Comparison of ENCODE assay signal across 1 cellular context in the genomic region with DNA sequence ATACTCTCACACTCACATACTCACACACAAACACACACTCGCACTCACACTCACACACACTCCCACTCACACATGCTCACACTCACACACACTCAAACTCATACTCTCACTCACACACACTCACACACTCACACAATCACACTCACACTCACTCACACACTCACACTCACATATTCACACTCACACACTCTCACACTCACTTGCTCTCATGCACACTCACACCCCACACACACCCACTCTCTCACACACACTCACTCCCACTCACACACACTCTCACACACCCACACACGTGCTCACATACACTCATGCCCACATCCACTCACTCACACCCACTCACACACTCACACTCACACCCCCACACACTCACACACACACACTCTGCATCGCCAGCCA.
A peak's percentile ranks its signal among the peaks of the same experiment; 100 is the strongest.
TF ChIP-seq lines count a peak whose summit lies in the region.

No MANE protein-coding gene starts in this region.

TF ChIP-seq in HEK293, 187 proteins besides CTCF, POLR2A, EP300 and RAD21 (continued from another document and continues in another):
- TF ChIP-seq, protein P1, sequence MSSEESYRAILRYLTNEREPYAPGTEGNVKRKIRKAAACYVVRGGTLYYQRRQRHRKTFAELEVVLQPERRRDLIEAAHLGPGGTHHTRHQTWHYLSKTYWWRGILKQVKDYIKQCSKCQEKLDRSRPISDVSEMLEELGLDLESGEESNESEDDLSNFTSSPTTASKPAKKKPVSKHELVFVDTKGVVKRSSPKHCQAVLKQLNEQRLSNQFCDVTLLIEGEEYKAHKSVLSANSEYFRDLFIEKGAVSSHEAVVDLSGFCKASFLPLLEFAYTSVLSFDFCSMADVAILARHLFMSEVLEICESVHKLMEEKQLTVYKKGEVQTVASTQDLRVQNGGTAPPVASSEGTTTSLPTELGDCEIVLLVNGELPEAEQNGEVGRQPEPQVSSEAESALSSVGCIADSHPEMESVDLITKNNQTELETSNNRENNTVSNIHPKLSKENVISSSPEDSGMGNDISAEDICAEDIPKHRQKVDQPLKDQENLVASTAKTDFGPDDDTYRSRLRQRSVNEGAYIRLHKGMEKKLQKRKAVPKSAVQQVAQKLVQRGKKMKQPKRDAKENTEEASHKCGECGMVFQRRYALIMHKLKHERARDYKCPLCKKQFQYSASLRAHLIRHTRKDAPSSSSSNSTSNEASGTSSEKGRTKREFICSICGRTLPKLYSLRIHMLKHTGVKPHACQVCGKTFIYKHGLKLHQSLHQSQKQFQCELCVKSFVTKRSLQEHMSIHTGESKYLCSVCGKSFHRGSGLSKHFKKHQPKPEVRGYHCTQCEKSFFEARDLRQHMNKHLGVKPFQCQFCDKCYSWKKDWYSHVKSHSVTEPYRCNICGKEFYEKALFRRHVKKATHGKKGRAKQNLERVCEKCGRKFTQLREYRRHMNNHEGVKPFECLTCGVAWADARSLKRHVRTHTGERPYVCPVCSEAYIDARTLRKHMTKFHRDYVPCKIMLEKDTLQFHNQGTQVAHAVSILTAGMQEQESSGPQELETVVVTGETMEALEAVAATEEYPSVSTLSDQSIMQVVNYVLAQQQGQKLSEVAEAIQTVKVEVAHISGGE (tag by site-specific recombination; conservative IDR thresholded peaks at IDR 0.05; ENCODE audit: low read depth), result no peak
- TF ChIP-seq ZNF426 (tag by site-specific recombination; IDR thresholded peaks at IDR 0.05), result no peak
- TF ChIP-seq SCRT1 (tag by site-specific recombination; IDR thresholded peaks at IDR 0.05; ENCODE audit: borderline replicate concordance), result no peak
- TF ChIP-seq ZNF677 (tag by site-specific recombination; IDR thresholded peaks at IDR 0.05), result no peak
- TF ChIP-seq ZNF133 (tag by site-specific recombination; IDR thresholded peaks at IDR 0.05), result no peak
- 0 out of 2 replicates have a peak, but pooled peaks have one; percentile 44 for TF ChIP-seq GLI4 (tag by site-specific recombination; IDR thresholded peaks at IDR 0.05)
- peak; percentile 88 for TF ChIP-seq ZNF473 (tag by site-specific recombination; IDR thresholded peaks at IDR 0.05)
- TF ChIP-seq ZFHX2 (tag by site-specific recombination; conservative IDR thresholded peaks at IDR 0.05), result peak; percentile 100
- TF ChIP-seq ZNF223 (tag by site-specific recombination; IDR thresholded peaks at IDR 0.05), result no peak
- TF ChIP-seq, protein P2, sequence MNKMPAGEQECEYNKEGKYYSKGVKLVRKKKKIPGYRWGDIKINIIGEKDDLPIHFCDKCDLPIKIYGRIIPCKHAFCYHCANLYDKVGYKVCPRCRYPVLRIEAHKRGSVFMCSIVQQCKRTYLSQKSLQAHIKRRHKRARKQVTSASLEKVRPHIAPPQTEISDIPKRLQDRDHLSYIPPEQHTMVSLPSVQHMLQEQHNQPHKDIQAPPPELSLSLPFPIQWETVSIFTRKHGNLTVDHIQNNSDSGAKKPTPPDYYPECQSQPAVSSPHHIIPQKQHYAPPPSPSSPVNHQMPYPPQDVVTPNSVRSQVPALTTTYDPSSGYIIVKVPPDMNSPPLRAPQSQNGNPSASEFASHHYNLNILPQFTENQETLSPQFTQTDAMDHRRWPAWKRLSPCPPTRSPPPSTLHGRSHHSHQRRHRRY (tag by site-specific recombination; IDR thresholded peaks at IDR 0.05), result peak; percentile 92; the same call in 1 of the 2 replicates
- 0 out of 2 replicates have a peak, but pooled peaks have one; percentile 44 for TF ChIP-seq ZNF670 (tag by site-specific recombination; IDR thresholded peaks at IDR 0.05; ENCODE audit: low read depth)
- TF ChIP-seq KLF16 (tag by site-specific recombination; IDR thresholded peaks at IDR 0.05), result no peak
- TF ChIP-seq ZNF146 (tag by site-specific recombination; IDR thresholded peaks at IDR 0.05), result 0 out of 2 replicates have a peak, but pooled peaks have one; percentile 29
- peak; percentile 75; the same call in 1 of the 2 replicates for TF ChIP-seq ZNF658 (tag by site-specific recombination; IDR thresholded peaks at IDR 0.05)
- no peak for TF ChIP-seq REPIN1 (tag by site-specific recombination; IDR thresholded peaks at IDR 0.05; ENCODE audit: low read depth)
- TF ChIP-seq, protein P3, sequence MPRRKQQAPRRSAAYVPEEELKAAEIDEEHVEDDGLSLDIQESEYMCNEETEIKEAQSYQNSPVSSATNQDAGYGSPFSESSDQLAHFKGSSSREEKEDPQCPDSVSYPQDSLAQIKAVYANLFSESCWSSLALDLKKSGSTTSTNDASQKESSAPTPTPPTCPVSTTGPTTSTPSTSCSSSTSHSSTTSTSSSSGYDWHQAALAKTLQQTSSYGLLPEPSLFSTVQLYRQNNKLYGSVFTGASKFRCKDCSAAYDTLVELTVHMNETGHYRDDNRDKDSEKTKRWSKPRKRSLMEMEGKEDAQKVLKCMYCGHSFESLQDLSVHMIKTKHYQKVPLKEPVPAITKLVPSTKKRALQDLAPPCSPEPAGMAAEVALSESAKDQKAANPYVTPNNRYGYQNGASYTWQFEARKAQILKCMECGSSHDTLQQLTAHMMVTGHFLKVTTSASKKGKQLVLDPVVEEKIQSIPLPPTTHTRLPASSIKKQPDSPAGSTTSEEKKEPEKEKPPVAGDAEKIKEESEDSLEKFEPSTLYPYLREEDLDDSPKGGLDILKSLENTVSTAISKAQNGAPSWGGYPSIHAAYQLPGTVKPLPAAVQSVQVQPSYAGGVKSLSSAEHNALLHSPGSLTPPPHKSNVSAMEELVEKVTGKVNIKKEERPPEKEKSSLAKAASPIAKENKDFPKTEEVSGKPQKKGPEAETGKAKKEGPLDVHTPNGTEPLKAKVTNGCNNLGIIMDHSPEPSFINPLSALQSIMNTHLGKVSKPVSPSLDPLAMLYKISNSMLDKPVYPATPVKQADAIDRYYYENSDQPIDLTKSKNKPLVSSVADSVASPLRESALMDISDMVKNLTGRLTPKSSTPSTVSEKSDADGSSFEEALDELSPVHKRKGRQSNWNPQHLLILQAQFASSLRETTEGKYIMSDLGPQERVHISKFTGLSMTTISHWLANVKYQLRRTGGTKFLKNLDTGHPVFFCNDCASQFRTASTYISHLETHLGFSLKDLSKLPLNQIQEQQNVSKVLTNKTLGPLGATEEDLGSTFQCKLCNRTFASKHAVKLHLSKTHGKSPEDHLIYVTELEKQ (tag by site-specific recombination; IDR thresholded peaks at IDR 0.05; ENCODE audit: borderline replicate concordance), result no peak
- 0 out of 2 replicates have a peak, but pooled peaks have one; percentile 63 for TF ChIP-seq ZNF747 (tag by site-specific recombination; IDR thresholded peaks at IDR 0.05)
- no peak for TF ChIP-seq ZNF654 (tag by site-specific recombination; IDR thresholded peaks at IDR 0.05; ENCODE audit: low read depth)
- TF ChIP-seq, protein P4, sequence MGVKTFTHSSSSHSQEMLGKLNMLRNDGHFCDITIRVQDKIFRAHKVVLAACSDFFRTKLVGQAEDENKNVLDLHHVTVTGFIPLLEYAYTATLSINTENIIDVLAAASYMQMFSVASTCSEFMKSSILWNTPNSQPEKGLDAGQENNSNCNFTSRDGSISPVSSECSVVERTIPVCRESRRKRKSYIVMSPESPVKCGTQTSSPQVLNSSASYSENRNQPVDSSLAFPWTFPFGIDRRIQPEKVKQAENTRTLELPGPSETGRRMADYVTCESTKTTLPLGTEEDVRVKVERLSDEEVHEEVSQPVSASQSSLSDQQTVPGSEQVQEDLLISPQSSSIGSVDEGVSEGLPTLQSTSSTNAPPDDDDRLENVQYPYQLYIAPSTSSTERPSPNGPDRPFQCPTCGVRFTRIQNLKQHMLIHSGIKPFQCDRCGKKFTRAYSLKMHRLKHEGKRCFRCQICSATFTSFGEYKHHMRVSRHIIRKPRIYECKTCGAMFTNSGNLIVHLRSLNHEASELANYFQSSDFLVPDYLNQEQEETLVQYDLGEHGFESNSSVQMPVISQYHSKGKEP (tag by site-specific recombination; IDR thresholded peaks at IDR 0.05), result no peak
- no peak for TF ChIP-seq ZNF140 (tag by site-specific recombination; IDR thresholded peaks at IDR 0.05)
- TF ChIP-seq GFI1B (tag by site-specific recombination; IDR thresholded peaks at IDR 0.05), result no peak
- TF ChIP-seq ZNF391 (tag by site-specific recombination; IDR thresholded peaks at IDR 0.05; ENCODE audit: borderline replicate concordance, low read depth), result no peak
- TF ChIP-seq ZBTB20 (tag by site-specific recombination; IDR thresholded peaks at IDR 0.05), result peak; percentile 19; the same call in 1 of the 2 replicates
- TF ChIP-seq ZNF404 (tag by site-specific recombination; IDR thresholded peaks at IDR 0.05), result no peak
- TF ChIP-seq ZNF664 (tag by site-specific recombination; IDR thresholded peaks at IDR 0.05), result no peak
- TF ChIP-seq ZNF48 (tag by site-specific recombination; IDR thresholded peaks at IDR 0.05), result no peak
- no peak for TF ChIP-seq ZNF132 (tag by site-specific recombination; IDR thresholded peaks at IDR 0.05; ENCODE audit: borderline replicate concordance)
- no peak for TF ChIP-seq ZFP37 (tag by site-specific recombination; IDR thresholded peaks at IDR 0.05)
- TF ChIP-seq KLF9 (tag by site-specific recombination; IDR thresholded peaks at IDR 0.05; ENCODE audit: low read depth), result peak; percentile 27; the same call in 1 of the 2 replicates
- TF ChIP-seq, protein P5, sequence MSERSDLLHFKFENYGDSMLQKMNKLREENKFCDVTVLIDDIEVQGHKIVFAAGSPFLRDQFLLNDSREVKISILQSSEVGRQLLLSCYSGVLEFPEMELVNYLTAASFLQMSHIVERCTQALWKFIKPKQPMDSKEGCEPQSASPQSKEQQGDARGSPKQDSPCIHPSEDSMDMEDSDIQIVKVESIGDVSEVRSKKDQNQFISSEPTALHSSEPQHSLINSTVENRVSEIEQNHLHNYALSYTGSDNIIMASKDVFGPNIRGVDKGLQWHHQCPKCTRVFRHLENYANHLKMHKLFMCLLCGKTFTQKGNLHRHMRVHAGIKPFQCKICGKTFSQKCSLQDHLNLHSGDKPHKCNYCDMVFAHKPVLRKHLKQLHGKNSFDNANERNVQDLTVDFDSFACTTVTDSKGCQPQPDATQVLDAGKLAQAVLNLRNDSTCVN (tag by site-specific recombination; optimal IDR thresholded peaks at IDR 0.05), result no peak
- no peak for TF ChIP-seq ZNF555 (tag by site-specific recombination; conservative IDR thresholded peaks at IDR 0.05)
- TF ChIP-seq, protein P6, sequence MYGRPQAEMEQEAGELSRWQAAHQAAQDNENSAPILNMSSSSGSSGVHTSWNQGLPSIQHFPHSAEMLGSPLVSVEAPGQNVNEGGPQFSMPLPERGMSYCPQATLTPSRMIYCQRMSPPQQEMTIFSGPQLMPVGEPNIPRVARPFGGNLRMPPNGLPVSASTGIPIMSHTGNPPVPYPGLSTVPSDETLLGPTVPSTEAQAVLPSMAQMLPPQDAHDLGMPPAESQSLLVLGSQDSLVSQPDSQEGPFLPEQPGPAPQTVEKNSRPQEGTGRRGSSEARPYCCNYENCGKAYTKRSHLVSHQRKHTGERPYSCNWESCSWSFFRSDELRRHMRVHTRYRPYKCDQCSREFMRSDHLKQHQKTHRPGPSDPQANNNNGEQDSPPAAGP (tag by site-specific recombination; IDR thresholded peaks at IDR 0.05), result no peak
- TF ChIP-seq, protein P7, sequence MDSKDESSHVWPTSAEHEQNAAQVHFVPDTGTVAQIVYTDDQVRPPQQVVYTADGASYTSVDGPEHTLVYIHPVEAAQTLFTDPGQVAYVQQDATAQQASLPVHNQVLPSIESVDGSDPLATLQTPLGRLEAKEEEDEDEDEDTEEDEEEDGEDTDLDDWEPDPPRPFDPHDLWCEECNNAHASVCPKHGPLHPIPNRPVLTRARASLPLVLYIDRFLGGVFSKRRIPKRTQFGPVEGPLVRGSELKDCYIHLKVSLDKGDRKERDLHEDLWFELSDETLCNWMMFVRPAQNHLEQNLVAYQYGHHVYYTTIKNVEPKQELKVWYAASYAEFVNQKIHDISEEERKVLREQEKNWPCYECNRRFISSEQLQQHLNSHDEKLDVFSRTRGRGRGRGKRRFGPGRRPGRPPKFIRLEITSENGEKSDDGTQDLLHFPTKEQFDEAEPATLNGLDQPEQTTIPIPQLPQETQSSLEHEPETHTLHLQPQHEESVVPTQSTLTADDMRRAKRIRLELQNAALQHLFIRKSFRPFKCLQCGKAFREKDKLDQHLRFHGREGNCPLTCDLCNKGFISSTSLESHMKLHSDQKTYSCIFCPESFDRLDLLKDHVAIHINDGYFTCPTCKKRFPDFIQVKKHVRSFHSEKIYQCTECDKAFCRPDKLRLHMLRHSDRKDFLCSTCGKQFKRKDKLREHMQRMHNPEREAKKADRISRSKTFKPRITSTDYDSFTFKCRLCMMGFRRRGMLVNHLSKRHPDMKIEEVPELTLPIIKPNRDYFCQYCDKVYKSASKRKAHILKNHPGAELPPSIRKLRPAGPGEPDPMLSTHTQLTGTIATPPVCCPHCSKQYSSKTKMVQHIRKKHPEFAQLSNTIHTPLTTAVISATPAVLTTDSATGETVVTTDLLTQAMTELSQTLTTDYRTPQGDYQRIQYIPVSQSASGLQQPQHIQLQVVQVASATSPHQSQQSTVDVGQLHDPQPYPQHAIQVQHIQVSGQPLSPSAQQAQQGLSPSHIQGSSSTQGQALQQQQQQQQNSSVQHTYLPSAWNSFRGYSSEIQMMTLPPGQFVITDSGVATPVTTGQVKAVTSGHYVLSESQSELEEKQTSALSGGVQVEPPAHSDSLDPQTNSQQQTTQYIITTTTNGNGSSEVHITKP (tag by site-specific recombination; IDR thresholded peaks at IDR 0.05), result no peak
- TF ChIP-seq ZNF214 (tag by site-specific recombination; IDR thresholded peaks at IDR 0.05; ENCODE audit: borderline replicate concordance), result no peak
- no peak for TF ChIP-seq HOXA7 (CRISPR knock-in tag; IDR thresholded peaks at IDR 0.05; ENCODE audit: borderline replicate concordance)
- peak; percentile 64; the same call in 1 of the 2 replicates for TF ChIP-seq ZNF624 (tag by site-specific recombination; IDR thresholded peaks at IDR 0.05)
- TF ChIP-seq ZNF585B (tag by site-specific recombination; IDR thresholded peaks at IDR 0.05), result no peak; the same call in 1 of the 2 replicates
